16 cellular contexts compared by ENCODE assay signal in the genomic region with DNA sequence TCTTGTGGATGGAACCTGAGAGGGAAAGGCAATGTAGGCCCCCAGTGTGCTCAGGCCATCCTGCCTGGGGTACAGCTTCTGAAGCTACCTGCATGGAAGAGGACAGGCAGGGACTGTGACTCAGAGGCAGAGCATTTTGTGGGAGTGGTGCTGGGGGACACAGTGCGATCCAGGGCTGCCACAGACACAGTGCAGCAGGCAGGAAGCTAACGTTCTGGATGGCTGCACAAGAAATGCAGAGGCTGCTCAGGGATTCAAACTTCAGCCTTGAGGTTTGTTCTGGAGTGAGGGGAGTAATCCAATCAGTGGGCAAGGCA.
DNase-seq lines count a peak whose midpoint lies in the region; ATAC-seq, FAIRE-seq and TF ChIP-seq lines count a peak whose summit lies in the region.
"Had no signal": no experiment of that assay in that cellular context is flagged by ENCODE, and none has a peak within 500 bp of the region (broad histone marks: within the 10 kb centered on the region; RNA-seq: fewer than 3 reads in every experiment).

No MANE protein-coding gene starts in this region.

- ATAC-seq in right cardiac atrium: peak; percentile 31 to 35
- peak; percentile 50 for ATAC-seq in left lung
- no peak for ATAC-seq in activated CD8-positive, alpha-beta memory T cell treated with anti-CD3 and anti-CD28 coated beads, Interleukin-2, amount 10 ng/mL, durations not matched to agents 7 days and 5 days
- no peak for ATAC-seq in HG03442 (IDR thresholded peaks at IDR 0.05; ENCODE audit: unreplicated experiment)
- ATAC-seq: activated CD8-positive, alpha-beta T cell treated with anti-CD3 and anti-CD28 coated beads, Interleukin-2, amount 10 ng/mL, durations not matched to agents 7 days and 5 days; activated naive CD4-positive, alpha-beta T cell treated with anti-CD3 and anti-CD28 coated beads, Interleukin-2, amount 50 U/mL, for 72 hours had no signal

- H3K4me3 ChIP-seq in right cardiac atrium (ENCODE audit: low read length): no peak overlapping the region
- H3K4me3 ChIP-seq in adipocyte (ENCODE audit: low read length): no peak overlapping the region
- H3K4me3 ChIP-seq in left lung: no peak overlapping the region
- H3K4me3 ChIP-seq: coronary artery, thoracic aorta had no signal

- WGBS in right cardiac atrium: 28% methylated on average over 2 of the region's 2 CpGs

- H3K36me3 Mint-ChIP-seq in activated CD8-positive, alpha-beta memory T cell treated with anti-CD3 and anti-CD28 coated beads, Interleukin-2, amount 10 ng/mL, durations not matched to agents 7 days and 5 days: no peaks in the 10 kb centered on the region
- H3K36me3 Mint-ChIP-seq: activated naive CD4-positive, alpha-beta T cell treated with anti-CD3 and anti-CD28 coated beads, Interleukin-2, amount 50 U/mL, for 72 hours had no signal

- no peak overlapping the region for H3K27ac Mint-ChIP-seq in activated CD8-positive, alpha-beta memory T cell treated with anti-CD3 and anti-CD28 coated beads, Interleukin-2, amount 10 ng/mL, durations not matched to agents 7 days and 5 days
- H3K27ac Mint-ChIP-seq: activated CD8-positive, alpha-beta T cell treated with anti-CD3 and anti-CD28 coated beads, Interleukin-2, amount 10 ng/mL, durations not matched to agents 7 days and 5 days; activated naive CD4-positive, alpha-beta T cell treated with anti-CD3 and anti-CD28 coated beads, Interleukin-2, amount 50 U/mL, for 72 hours; T-helper 2 cell treated with Interferon-gamma antibody and Interleukin-4, amounts not matched to agents 5 μg/mL and 100 μg/mL, for 36 hours had no signal

- H3K27me3 ChIP-seq in right cardiac atrium (ENCODE audit: control insufficient read depth, insufficient read depth): no peaks in the 10 kb centered on the region
- H3K27me3 ChIP-seq in adipocyte (replicated peaks; ENCODE audit: control insufficient read depth, insufficient read depth, low read length): no peaks in the 10 kb centered on the region
- no peaks in the 10 kb centered on the region for H3K27me3 ChIP-seq in left lung

- no peaks in the 10 kb centered on the region for H3K9me3 ChIP-seq in right cardiac atrium (ENCODE audit: control insufficient read depth, low read length)
- no peaks in the 10 kb centered on the region for H3K9me3 ChIP-seq in adipocyte (ENCODE audit: control insufficient read depth, low read length)
- peaks cover 0 to under 1% of the 10 kb centered on the region in 2 donors for H3K9me3 ChIP-seq in left lung
- H3K9me3 ChIP-seq: thoracic aorta had no signal

- no peaks in the 10 kb centered on the region for H3K27me3 Mint-ChIP-seq in activated CD8-positive, alpha-beta memory T cell treated with anti-CD3 and anti-CD28 coated beads, Interleukin-2, amount 10 ng/mL, durations not matched to agents 7 days and 5 days

- CTCF ChIA-PET in activated CD8-positive, alpha-beta memory T cell treated with anti-CD3 and anti-CD28 coated beads, Interleukin-2, amount 10 ng/mL, durations not matched to agents 7 days and 5 days (lab: Charles Lee): no interaction called here

- H3K27ac ChIP-seq in right cardiac atrium (ENCODE audit: low read length): no peak overlapping the region
- H3K27ac ChIP-seq in left lung: no peak overlapping the region
- H3K27ac ChIP-seq: coronary artery, thoracic aorta had no signal

- DNase-seq in right cardiac atrium (no peak), cardiac septum (ENCODE audit: low spot score) (no peak), adipocyte (ENCODE audit: low read depth) (peak; percentile 53), left lung (no peak), urothelium cell line (ENCODE audit: low spot score) (peak; percentile 82), NCI-H2081 treated with DMSO at 0.1 percent for 48 hours (lab: John Stamatoyannopoulos, UW) (no peak)
- no peak for DNase-seq in activated CD8-positive, alpha-beta memory T cell treated with anti-CD3 and anti-CD28 coated beads, Interleukin-2, amount 10 ng/mL, durations not matched to agents 7 days and 5 days
- DNase-seq: activated CD8-positive, alpha-beta T cell treated with anti-CD3 and anti-CD28 coated beads, Interleukin-2, amount 10 ng/mL, durations not matched to agents 7 days and 5 days; foreskin melanocyte; NCI-H1417 had no signal

- peak; percentile 98 for FAIRE-seq in urothelium cell line (lab: Jason Lieb, UNC)
- FAIRE-seq: G401.6 had no signal

- peaks cover 2% of the 10 kb centered on the region for H3K4me1 ChIP-seq in right cardiac atrium (ENCODE audit: control insufficient read depth, insufficient read depth, low read length)
- peaks cover 3% of the 10 kb centered on the region for H3K4me1 ChIP-seq in adipocyte (ENCODE audit: control insufficient read depth, insufficient read depth, low read length)
- H3K4me1 ChIP-seq in left lung: no peaks in the 10 kb centered on the region

- H3K4me3 Mint-ChIP-seq in activated CD8-positive, alpha-beta memory T cell treated with anti-CD3 and anti-CD28 coated beads, Interleukin-2, amount 10 ng/mL, durations not matched to agents 7 days and 5 days: no peak overlapping the region
- H3K4me3 Mint-ChIP-seq: activated CD8-positive, alpha-beta T cell treated with anti-CD3 and anti-CD28 coated beads, Interleukin-2, amount 10 ng/mL, durations not matched to agents 7 days and 5 days; T-helper 2 cell treated with Interferon-gamma antibody and Interleukin-4, amounts not matched to agents 5 μg/mL and 100 μg/mL, for 36 hours had no signal

- peaks cover 12% of the 10 kb centered on the region for H3K9me3 Mint-ChIP-seq in activated CD8-positive, alpha-beta memory T cell treated with anti-CD3 and anti-CD28 coated beads, Interleukin-2, amount 10 ng/mL, durations not matched to agents 7 days and 5 days (ENCODE audit: low read depth)

- TF ChIP-seq CTCF in left lung (IDR thresholded peaks at IDR 0.05): no peak

- intact Hi-C loops in right cardiac atrium (cut with DNase I): no loop called here
- intact Hi-C loops in cardiac septum (cut with DNase I): no loop called here
- intact Hi-C loops in left lung (cut with DNase I): no loop called here

- no peaks in the 10 kb centered on the region for H3K4me1 Mint-ChIP-seq in activated CD8-positive, alpha-beta memory T cell treated with anti-CD3 and anti-CD28 coated beads, Interleukin-2, amount 10 ng/mL, durations not matched to agents 7 days and 5 days

- no peaks in the 10 kb centered on the region for H3K36me3 ChIP-seq in adipocyte (ENCODE audit: control insufficient read depth, insufficient read depth, low read length, severe bottlenecking)
- no peaks in the 10 kb centered on the region for H3K36me3 ChIP-seq in left lung
- H3K36me3 ChIP-seq: thoracic aorta had no signal

- no peak overlapping the region for H3K9ac ChIP-seq in adipocyte (ENCODE audit: low read length)

Comparison
In these comparisons a context has a peak if more than half of its experiments do, and no peak if none do; other contexts are left out.
1. ATAC-seq: peak in right cardiac atrium (2 of 2) and left lung (single experiment); none in activated CD8-positive, alpha-beta memory T cell treated with anti-CD3 and anti-CD28 coated beads, Interleukin-2, amount 10 ng/mL, durations not matched to agents 7 days and 5 days (single experiment) and HG03442 (single experiment).
2. DNase-seq: peak in adipocyte (single experiment) and urothelium cell line (single experiment); none in right cardiac atrium (0 of 3), cardiac septum (single experiment), left lung (0 of 2), NCI-H2081 treated with DMSO at 0.1 percent for 48 hours (single experiment) and activated CD8-positive, alpha-beta memory T cell treated with anti-CD3 and anti-CD28 coated beads, Interleukin-2, amount 10 ng/mL, durations not matched to agents 7 days and 5 days (single experiment).